1 cellular context compared by ENCODE assay signal in genomic region chrX:78652971-78653822, GRCh38.
TF ChIP-seq lines count a peak whose summit lies in the region.

No MANE protein-coding gene starts in this region.

TF ChIP-seq in GM23338, 12 proteins besides CTCF, POLR2A, EP300 and RAD21 (continued from another document):
- TF ChIP-seq ZNF462 (CRISPR knock-in tag; IDR thresholded peaks at IDR 0.05): no peak
- TF ChIP-seq ZNF114 (CRISPR knock-in tag; IDR thresholded peaks at IDR 0.05): no peak
- no peak for TF ChIP-seq EZH2phosphoT487 (IDR thresholded peaks at IDR 0.05; ENCODE audit: unreplicated experiment)
- no peak for TF ChIP-seq STAT1 (IDR thresholded peaks at IDR 0.05; ENCODE audit: unreplicated experiment)
- TF ChIP-seq ZNF331 (CRISPR knock-in tag; IDR thresholded peaks at IDR 0.05; ENCODE audit: low read depth): no peak
- TF ChIP-seq NANOG (IDR thresholded peaks at IDR 0.05; ENCODE audit: borderline replicate concordance): no peak
- no peak for TF ChIP-seq CREB1 (CRISPR knock-in tag; IDR thresholded peaks at IDR 0.05; ENCODE audit: low read depth)
- TF ChIP-seq ETS1 (IDR thresholded peaks at IDR 0.05): no peak
- TF ChIP-seq POLR2AphosphoS5 (IDR thresholded peaks at IDR 0.05; ENCODE audit: low read depth): no peak
- no peak for TF ChIP-seq REST (IDR thresholded peaks at IDR 0.05; ENCODE audit: unreplicated experiment)
